In genomic region chr7:74717889-74718288, GRCh38 we compare ENCODE assay signal across 3 cellular contexts.
TF ChIP-seq lines count a peak whose summit lies in the region.

No MANE protein-coding gene starts in this region.

TF ChIP-seq in SK-N-SH, 30 proteins besides CTCF, POLR2A, EP300 and RAD21:
- no peak for TF ChIP-seq TAF1 (IDR thresholded peaks at IDR 0.05; ENCODE audit: borderline replicate concordance, low read depth, low read length)
- no peak for TF ChIP-seq POLR2AphosphoS5 (IDR thresholded peaks at IDR 0.05; ENCODE audit: low read depth, low read length)
- TF ChIP-seq MXI1 (IDR thresholded peaks at IDR 0.05; ENCODE audit: low read depth, low read length), result no peak
- no peak for TF ChIP-seq IRF3 (IDR thresholded peaks at IDR 0.05; ENCODE audit: low read depth, low read length)
- TF ChIP-seq ELF1 (IDR thresholded peaks at IDR 0.05), result no peak
- TF ChIP-seq TEAD4 (IDR thresholded peaks at IDR 0.05; ENCODE audit: borderline replicate concordance, insufficient read depth), result no peak
- no peak for TF ChIP-seq MAX (IDR thresholded peaks at IDR 0.05; ENCODE audit: low read depth)
- TF ChIP-seq ZBTB33 (IDR thresholded peaks at IDR 0.05; ENCODE audit: borderline replicate concordance, low read depth), result no peak
- no peak for TF ChIP-seq EZH2phosphoT487 (IDR thresholded peaks at IDR 0.05; ENCODE audit: borderline replicate concordance, low read depth)

TF ChIP-seq in SK-N-SH treated with all-trans-retinoic acid at 6 μM for 48 hours, 23 proteins besides CTCF, POLR2A, EP300 and RAD21:
- TF ChIP-seq ZNF8 (CRISPR knock-in tag; IDR thresholded peaks at IDR 0.05) (no peak), ISL1 (CRISPR knock-in tag; IDR thresholded peaks at IDR 0.05) (no peak), GLIS3 (CRISPR knock-in tag; IDR thresholded peaks at IDR 0.05) (no peak), CREB5 (CRISPR knock-in tag; IDR thresholded peaks at IDR 0.05; ENCODE audit: low read depth) (no peak), BACH2 (CRISPR knock-in tag; IDR thresholded peaks at IDR 0.05; ENCODE audit: borderline replicate concordance) (no peak), CSRNP3 (CRISPR knock-in tag; IDR thresholded peaks at IDR 0.05) (no peak), SNAI2 (CRISPR knock-in tag; IDR thresholded peaks at IDR 0.05) (no peak)
TF ChIP-seq in SK-N-SH treated with all-trans-retinoic acid at 6 μM for 48 hours: peak in this region for 0.

TF ChIP-seq in IMR-90, 13 proteins besides CTCF, POLR2A, EP300 and RAD21:
- TF ChIP-seq MAFK (IDR thresholded peaks at IDR 0.05; ENCODE audit: low read depth, low read length) (no peak), CEBPB (IDR thresholded peaks at IDR 0.05; ENCODE audit: low read depth, low read length) (no peak)
